8 cellular contexts compared by ENCODE assay signal in genomic region chr13:114142640-114143490, GRCh38. TPM values are rescaled to one million over a fixed set of nuclear protein-coding genes. Genes with fewer than 3 reads are reported as not detected.
A peak's percentile ranks its signal among the peaks of the same experiment; 100 is the strongest.
DNase-seq lines count a peak whose midpoint lies in the region; ATAC-seq, FAIRE-seq and TF ChIP-seq lines count a peak whose summit lies in the region.

No MANE protein-coding gene starts in this region.

- H4K20me1 ChIP-seq in OCI-LY1 (ENCODE audit: insufficient read depth, low read length), result no peaks in the 10 kb centered on the region

- no peak for ATAC-seq in GM19452 (IDR thresholded peaks at IDR 0.05; ENCODE audit: unreplicated experiment)

- H3K79me2 ChIP-seq in OCI-LY1 (ENCODE audit: insufficient read depth, low read length), result no peaks in the 10 kb centered on the region
- no peaks in the 10 kb centered on the region for H3K79me2 ChIP-seq in mesendoderm (ENCODE audit: control insufficient read depth, insufficient read depth, low read length)

- H4K5ac ChIP-seq in mesendoderm (ENCODE audit: low read length), result no peak overlapping the region

- no peak overlapping the region for H2BK5ac ChIP-seq in mesendoderm (ENCODE audit: low read length)

- H3K9me2 ChIP-seq in OCI-LY1 (ENCODE audit: low read depth, low read length), result no peaks in the 10 kb centered on the region

- H2AK5ac ChIP-seq in mesendoderm (ENCODE audit: low read length), result no peak overlapping the region

- WGBS in mesendoderm (ENCODE audit: extremely low coverage, insufficient coverage, low lambda C conversion rate), result no CpG with 5 or more reads among the region's 28 CpGs

- H3K9ac ChIP-seq in OCI-LY1 (ENCODE audit: low read length), result no peak overlapping the region; the same call in 1 of the 2 replicates
- H3K9ac ChIP-seq in mesendoderm (ENCODE audit: low read length), result no peak overlapping the region

- H3K4me2 ChIP-seq in OCI-LY1 (ENCODE audit: low read length) (peak overlapping the region; percentile 40; the same call in 1 of the 2 replicates), mesendoderm (ENCODE audit: low read length) (no peak overlapping the region)

- no peak overlapping the region for H2BK120ac ChIP-seq in mesendoderm (ENCODE audit: low read depth, low read length)

- peak overlapping the region; percentile 1 for H3K4me3 ChIP-seq in OCI-LY1 (ENCODE audit: low read depth, low read length, poor library complexity, severe bottlenecking)
- no peak overlapping the region for H3K4me3 ChIP-seq in mesendoderm (ENCODE audit: low read length)

- no peak overlapping the region for H3K18ac ChIP-seq in mesendoderm (ENCODE audit: low read length)

- no peak overlapping the region for H2AFZ ChIP-seq in OCI-LY1 (ENCODE audit: low read length)

- TF ChIP-seq CTCF in OCI-LY1 (IDR thresholded peaks at IDR 0.05; ENCODE audit: low read length), result no peak

- H4K8ac ChIP-seq in mesendoderm (ENCODE audit: low read depth, low read length), result no peak overlapping the region

- H3K27me3 ChIP-seq in OCI-LY1 (ENCODE audit: insufficient read depth, low read length) (peaks cover 6% of the 10 kb centered on the region; the same call in 1 of the 2 replicates), mesendoderm (ENCODE audit: insufficient read depth, low read length, poor library complexity) (no peaks in the 10 kb centered on the region)

- H3K23ac ChIP-seq in mesendoderm (ENCODE audit: low read length), result no peak overlapping the region

- no peak overlapping the region for H3K4ac ChIP-seq in mesendoderm (ENCODE audit: low read depth, low read length)

- H3K9me3 ChIP-seq in OCI-LY1 (ENCODE audit: low read length), result no peaks in the 10 kb centered on the region

- FAIRE-seq in RCC 7860 (lab: Jason Lieb, UNC), result no peak

- H2BK15ac ChIP-seq in mesendoderm (replicated peaks; ENCODE audit: low read depth), result no peak overlapping the region

- DNase-seq in HUDEP-2 (lab: John Stamatoyannopoulos, UW; ENCODE audit: unreplicated experiment in 76 of 76) (peak in 57 of 76 experiments; percentile 5 to 71 (median 40)), retina (peak; percentile 26), mesendoderm (no peak), cerebellar cortex (ENCODE audit: low spot score) (no peak), RCC 7860 (ENCODE audit: low spot score) (no peak)
- DNase-seq in activated naive CD4-positive, alpha-beta T cell treated with Interleukin-2 at 50 U/mL for 16 hours, result peak; percentile 67

- H3F3A ChIP-seq in OCI-LY1 (ENCODE audit: insufficient read depth, low read length), result no peaks in the 10 kb centered on the region

- H3K4me1 ChIP-seq in OCI-LY1 (ENCODE audit: insufficient read depth, low read length, severe bottlenecking), result peaks cover 56% of the 10 kb centered on the region
- H3K4me1 ChIP-seq in mesendoderm (ENCODE audit: control insufficient read depth, low read depth, low read length), result no peaks in the 10 kb centered on the region

- peak overlapping the region; percentile 58 for H3K27ac ChIP-seq in OCI-LY1 (ENCODE audit: low read depth, low read length, poor library complexity, severe bottlenecking)
- no peak overlapping the region for H3K27ac ChIP-seq in mesendoderm (ENCODE audit: low read depth, low read length)

- H3K79me1 ChIP-seq in mesendoderm (ENCODE audit: low read length), result no peaks in the 10 kb centered on the region

- H3K36me3 ChIP-seq in OCI-LY1 (ENCODE audit: insufficient read depth, low read length), result no peaks in the 10 kb centered on the region
- no peaks in the 10 kb centered on the region for H3K36me3 ChIP-seq in mesendoderm (ENCODE audit: control insufficient read depth, insufficient read depth, low read length)

- no peak overlapping the region for H3K56ac ChIP-seq in mesendoderm (ENCODE audit: low read length)

RNA-seq across cellular contexts. Expression of gene RASA3, which starts 10.4 kb away (rescaled TPM):
- 11.0 TPM for polyA plus RNA-seq in mesendoderm (2013, experiment 1 of 2)
- polyA plus RNA-seq in mesendoderm (2013, experiment 2 of 2), result 11.3 TPM

RNA-seq across cellular contexts. Expression of gene CFAP97D2, which starts 36.2 kb away (rescaled TPM):
- polyA plus RNA-seq in mesendoderm (2013, experiment 1 of 2), result not detected
- polyA plus RNA-seq in mesendoderm (2013, experiment 2 of 2), result not detected

Comparison
In these comparisons a context has a peak if more than half of its experiments do, and no peak if none do; other contexts are left out.
1. DNase-seq: peak in HUDEP-2 (57 of 76), activated naive CD4-positive, alpha-beta T cell treated with Interleukin-2 at 50 U/mL for 16 hours (single experiment) and retina (single experiment); none in mesendoderm (single experiment), cerebellar cortex (single experiment) and RCC 7860 (single experiment).